21 cellular contexts compared by ENCODE assay signal in the genomic region with DNA sequence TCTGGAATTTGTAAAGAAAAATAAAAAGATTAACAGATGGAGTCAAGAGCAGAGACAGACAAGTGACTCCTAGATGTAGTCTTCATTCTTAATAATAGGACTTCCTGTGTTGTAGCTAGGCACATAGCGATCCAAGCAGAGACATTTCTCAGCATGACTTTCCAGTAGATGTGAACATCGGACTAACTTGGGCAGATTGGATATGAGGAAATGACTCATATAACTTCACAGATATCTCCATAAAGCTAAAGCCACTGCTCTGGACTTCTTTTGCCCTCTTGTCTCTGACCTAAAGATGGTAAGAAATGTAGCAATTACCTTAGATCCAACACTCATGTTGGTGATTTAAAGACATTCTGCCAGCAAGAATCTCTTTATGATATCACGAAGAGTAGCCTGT.
DNase-seq lines count a peak whose midpoint lies in the region; TF ChIP-seq lines count a peak whose summit lies in the region.
"Had no signal": no experiment of that assay in that cellular context is flagged by ENCODE, and none has a peak within 500 bp of the region (broad histone marks: within the 10 kb centered on the region; RNA-seq: fewer than 3 reads in every experiment).

No MANE protein-coding gene starts in this region.

- no peak overlapping the region for H3K4me3 ChIP-seq in choroid plexus epithelial cell (ENCODE audit: low read depth, low read length)
- no peak overlapping the region for H3K4me3 ChIP-seq in neuronal stem cell (ENCODE audit: low read length in 2 of 2)
- no peak overlapping the region for H3K4me3 ChIP-seq in spleen
- H3K4me3 ChIP-seq: cardiac muscle cell, right lobe of liver, suprapubic skin had no signal

- H3K9me3 ChIP-seq in neuronal stem cell (replicated peaks in 1 of 2; ENCODE audit: control insufficient read depth in 2 of 2, insufficient read depth in 1 of 2, low read depth in 1 of 2, low read length in 2 of 2), result no peaks in the 10 kb centered on the region
- peaks cover 0 to 6% (median 0%) of the 10 kb centered on the region in 8 donors for H3K9me3 ChIP-seq in spleen
- H3K9me3 ChIP-seq: right lobe of liver, suprapubic skin had no signal

- H3K27ac ChIP-seq in neuronal stem cell (replicated peaks; ENCODE audit: low read length) (no peak overlapping the region), spleen (no peak overlapping the region)
- H3K27ac ChIP-seq: cardiac muscle cell, right lobe of liver, suprapubic skin had no signal

- H3K36me3 ChIP-seq in neuronal stem cell (replicated peaks in 1 of 2; ENCODE audit: control insufficient read depth in 2 of 2, insufficient read depth in 2 of 2, low read length in 2 of 2) (no peaks in the 10 kb centered on the region), spleen (no peaks in the 10 kb centered on the region)
- H3K36me3 ChIP-seq: cardiac muscle cell, right lobe of liver, suprapubic skin had no signal

- no peak overlapping the region for H2BK120ac ChIP-seq in neuronal stem cell (ENCODE audit: low read depth, low read length)

- H2BK5ac ChIP-seq in neuronal stem cell (ENCODE audit: low read length), result no peak overlapping the region

- no peak overlapping the region for H3K9ac ChIP-seq in neuronal stem cell (ENCODE audit: low read depth, low read length, poor library complexity)

- H2BK12ac ChIP-seq in neuronal stem cell (ENCODE audit: low read length), result no peak overlapping the region

- intact Hi-C loops in spleen (cut with DNase I; ENCODE audit: low total_unique reads), result no loop called here

- H4K8ac ChIP-seq in neuronal stem cell (ENCODE audit: low read depth, low read length), result no peak overlapping the region

- no peak overlapping the region for H2AK5ac ChIP-seq in neuronal stem cell (ENCODE audit: low read depth, low read length)

- no peak for TF ChIP-seq POLR2A in spleen (IDR thresholded peaks at IDR 0.05)

- peak; percentile 60 for DNase-seq in EL
- peak; percentile 34 for DNase-seq in OCI-M1 (lab: John Stamatoyannopoulos, UW)
- peak; percentile 77 for DNase-seq in choroid plexus epithelial cell (ENCODE audit: low read depth)
- no peak for DNase-seq in neuronal stem cell (ENCODE audit: low spot score)
- no peak for DNase-seq in NCI-H146 treated with DMSO at 0.1 percent for 48 hours (lab: John Stamatoyannopoulos, UW; ENCODE audit: unreplicated experiment)
- DNase-seq in spleen, result no peak
- no peak for DNase-seq in midbrain (lab: John Stamatoyannopoulos, UW)
- DNase-seq in hypothalamus (lab: John Stamatoyannopoulos, UW), result no peak
- DNase-seq: activated B cell treated with CpG ODN at 0.5 μM for 24 hours; activated CD8-positive, alpha-beta T cell treated with anti-CD3 and anti-CD28 coated beads for 36 hours; activated naive CD4-positive, alpha-beta T cell treated with anti-CD3 and anti-CD28 coated beads, Interleukin-2, amount 50 U/mL, for 16 hours; activated T-cell treated with anti-CD3 and anti-CD28 coated beads, Interleukin-2, amount 50 U/mL, for 4 hours; effector CD4-positive, alpha-beta T cell; left colon; NCI-H1092; NCI-H774; nucleus accumbens; right lobe of liver; stimulated activated CD4-positive, alpha-beta T cell treated with anti-CD3 and anti-CD28 coated beads, Interleukin-4, amount 100 ng/mL, for 24 hours had no signal

- H3K4ac ChIP-seq in neuronal stem cell (ENCODE audit: low read length), result no peak overlapping the region

- no peak overlapping the region for H3K18ac ChIP-seq in neuronal stem cell (ENCODE audit: low read length)

- no peak overlapping the region for H3K14ac ChIP-seq in neuronal stem cell (ENCODE audit: low read length)

- H3K79me1 ChIP-seq in neuronal stem cell (ENCODE audit: low read depth, low read length), result no peaks in the 10 kb centered on the region

- peak overlapping the region; percentile 76 for H2AFZ ChIP-seq in neuronal stem cell (ENCODE audit: low read length)

- TF ChIP-seq CTCF in choroid plexus epithelial cell (conservative IDR thresholded peaks at IDR 0.05; ENCODE audit: low read depth, low read length), result no peak
- no peak for TF ChIP-seq CTCF in spleen (IDR thresholded peaks at IDR 0.05 in 8 of 11, conservative IDR thresholded peaks at IDR 0.05 in 3 of 11)

- H2BK15ac ChIP-seq in neuronal stem cell (ENCODE audit: low read length), result no peak overlapping the region

- H4K91ac ChIP-seq in neuronal stem cell (ENCODE audit: low read depth, low read length, poor library complexity), result no peak overlapping the region

- H3K4me2 ChIP-seq in neuronal stem cell (ENCODE audit: insufficient read depth, low read length, poor library complexity, severe bottlenecking), result no peak overlapping the region

- H3K23ac ChIP-seq in neuronal stem cell (ENCODE audit: low read depth, low read length, poor library complexity), result no peak overlapping the region

- H3K27me3 ChIP-seq in neuronal stem cell (ENCODE audit: control insufficient read depth in 3 of 3, insufficient read depth in 3 of 3, low read depth in 1 of 3, low read length in 3 of 3) (no peaks in the 10 kb centered on the region), spleen (replicated peaks in 1 of 7) (no peaks in the 10 kb centered on the region)
- H3K27me3 ChIP-seq: cardiac muscle cell, right lobe of liver, suprapubic skin had no signal

- no CpG with 5 or more reads among the region's 3 CpGs for WGBS in neuronal stem cell (ENCODE audit: extremely low coverage in 2 of 2, insufficient read length in 2 of 2, insufficient replicate concordance in 1 of 2), 2 donors
- 74 to 85% (median 82%) methylated on average over 3 of the region's 3 CpGs for WGBS in spleen, 5 donors

- H3K4me1 ChIP-seq in neuronal stem cell (ENCODE audit: control insufficient read depth in 2 of 2, insufficient read depth in 1 of 2, low read depth in 1 of 2, low read length in 2 of 2) (no peaks in the 10 kb centered on the region), spleen (no peaks in the 10 kb centered on the region)
- H3K4me1 ChIP-seq: right lobe of liver, suprapubic skin had no signal

Comparison
In these comparisons a context has a peak if more than half of its experiments do, and no peak if none do; other contexts are left out.
1. DNase-seq: peak in EL (single experiment), OCI-M1 (single experiment) and choroid plexus epithelial cell (single experiment); none in neuronal stem cell (single experiment), NCI-H146 treated with DMSO at 0.1 percent for 48 hours (single experiment), spleen (single experiment), midbrain (single experiment) and hypothalamus (0 of 51).